8 cellular contexts compared by ENCODE assay signal in the genomic region with DNA sequence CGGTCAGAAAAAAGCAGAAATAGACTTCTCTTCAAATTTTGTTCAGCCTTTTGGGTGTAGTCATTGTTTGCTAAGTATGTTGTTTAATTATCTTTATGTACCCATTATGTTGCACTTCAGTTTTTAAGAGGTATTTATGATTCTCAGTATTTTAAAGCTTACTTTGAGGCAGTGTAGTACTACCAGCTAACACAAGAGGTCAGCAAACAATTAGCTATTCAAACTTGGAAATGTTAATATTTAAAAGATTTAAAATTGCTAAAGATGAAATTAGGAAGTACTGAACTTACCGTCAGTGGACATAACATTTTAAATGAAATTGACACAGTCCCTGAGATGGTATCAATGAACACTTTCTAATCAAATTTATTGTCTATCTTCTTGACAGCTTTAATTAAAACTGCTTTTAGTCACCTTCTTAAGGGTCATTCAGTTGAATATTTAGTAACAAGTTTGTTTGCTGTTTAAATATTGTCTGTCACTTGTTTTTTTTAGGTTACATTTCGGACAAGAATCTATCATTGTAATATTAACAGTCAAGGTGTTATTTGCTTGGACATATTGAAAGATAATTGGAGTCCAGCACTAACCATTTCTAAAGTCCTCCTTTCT. TPM values are rescaled to one million over a fixed set of nuclear protein-coding genes. Genes with fewer than 3 reads are reported as not detected.
DNase-seq lines count a peak whose midpoint lies in the region; ATAC-seq, FAIRE-seq and TF ChIP-seq lines count a peak whose summit lies in the region.

No MANE protein-coding gene starts in this region.

- peaks cover 0 to 48% (median 0%) of the 10 kb centered on the region in 9 donors for H3K36me3 ChIP-seq in heart right ventricle
- peaks cover 4 to 7% (median 7%) of the 10 kb centered on the region in 3 donors for H3K36me3 ChIP-seq in tibial artery

- intact Hi-C loops in heart right ventricle (cut with DNase I): loop anchor here in 2 of 10 donors (10.0 kb wide), 2 partner anchors 96 to 346 kb away; no protein-coding TSS in a partner anchor
- intact Hi-C loops in tibial artery (cut with DNase I; ENCODE audit: low total_unique reads): loop anchor here (10.0 kb wide), 1 partner anchor 796 kb away; no protein-coding TSS in a partner anchor

- H3K4me2 ChIP-seq in H9 (ENCODE audit: insufficient read depth, insufficient read length, low read length): no peak overlapping the region

- DNase-seq in Caki2 (ENCODE audit: low read depth) (peak; percentile 13), H9 (no peak), heart right ventricle (no peak), tibial artery (no peak), NCI-H774 (lab: John Stamatoyannopoulos, UW) (no peak)

- no peak overlapping the region for H3K4me3 ChIP-seq in heart right ventricle
- no peak overlapping the region for H3K4me3 ChIP-seq in tibial artery

- no peak overlapping the region for H3K27ac Mint-ChIP-seq in H9

- WGBS in H9 (ENCODE audit: extremely low coverage, insufficient read length, low lambda C conversion rate): no CpG with 5 or more reads among the region's 3 CpGs
- 59% methylated on average over 3 of the region's 3 CpGs for WGBS in heart right ventricle, 2 donors

- no peak overlapping the region for H3K4ac ChIP-seq in H9 (ENCODE audit: low read depth, low read length)

- no peak overlapping the region for H2BK15ac ChIP-seq in H9 (ENCODE audit: low read depth, low read length)

- in situ Hi-C loops in Caki2 (cut with HindIII; ENCODE audit: low pct_unique_long_range_greater_than_20kb, low sequenced_read_pairs): no loop called here

- H2AK5ac ChIP-seq in H9 (ENCODE audit: insufficient read length, low read length): no peak overlapping the region

- no peaks in the 10 kb centered on the region for H4K20me1 ChIP-seq in H9 (ENCODE audit: control insufficient read depth, insufficient read depth, insufficient read length)

- no peak overlapping the region for H4K8ac ChIP-seq in H9 (replicated peaks; ENCODE audit: insufficient read length, low read depth, low read length)

- no peak overlapping the region for H4K5ac ChIP-seq in H9 (ENCODE audit: insufficient read length, low read depth, low read length)

- H3K27me3 ChIP-seq in H9 (ENCODE audit: insufficient read depth, low read length) (no peaks in the 10 kb centered on the region), heart right ventricle (no peaks in the 10 kb centered on the region), tibial artery (no peaks in the 10 kb centered on the region)

- H3K9me3 Mint-ChIP-seq in H9: no peaks in the 10 kb centered on the region

- H3K18ac ChIP-seq in H9 (ENCODE audit: insufficient read length, low read depth, low read length): no peak overlapping the region

- H3K9me3 ChIP-seq in H9 (ENCODE audit: control insufficient read depth, low read depth, low read length): no peaks in the 10 kb centered on the region
- no peaks in the 10 kb centered on the region for H3K9me3 ChIP-seq in heart right ventricle
- H3K9me3 ChIP-seq in tibial artery: no peaks in the 10 kb centered on the region

- no peaks in the 10 kb centered on the region for H3K27me3 Mint-ChIP-seq in H9 (ENCODE audit: low read depth)

- FAIRE-seq in TTC549 (lab: Jason Lieb, UNC): peak; percentile 77

- H2AFZ ChIP-seq in H9 (ENCODE audit: low read length): no peak overlapping the region

- H3K23ac ChIP-seq in H9 (ENCODE audit: insufficient read length, low read depth, low read length): no peak overlapping the region

- H4K91ac ChIP-seq in H9 (ENCODE audit: insufficient read length, low read depth, low read length): no peak overlapping the region

- no peak overlapping the region for H3K14ac ChIP-seq in H9 (ENCODE audit: insufficient read depth, low read length)

- no peak overlapping the region for H2BK12ac ChIP-seq in H9 (ENCODE audit: insufficient read length, low read depth, low read length)

- H2BK20ac ChIP-seq in H9 (ENCODE audit: low read depth, low read length, poor library complexity, severe bottlenecking): no peak overlapping the region

- no peak overlapping the region for H3K56ac ChIP-seq in H9 (ENCODE audit: insufficient read length, low read depth, low read length)

- H3K79me1 ChIP-seq in H9 (ENCODE audit: insufficient read depth, low read depth, low read length, poor library complexity, severe bottlenecking): no peaks in the 10 kb centered on the region

- no peak overlapping the region for H3K4me3 Mint-ChIP-seq in H9

- peak; percentile 89 for TF ChIP-seq CTCF in H9 (conservative IDR thresholded peaks at IDR 0.05)
- peak; percentile 65 to 89 (median 83) for TF ChIP-seq CTCF in heart right ventricle (IDR thresholded peaks at IDR 0.05)
- peak; percentile 82 to 90 for TF ChIP-seq CTCF in tibial artery (IDR thresholded peaks at IDR 0.05)

- no peak overlapping the region for H3K9ac ChIP-seq in H9 (ENCODE audit: extremely low read depth, insufficient read length, low read length)

- no peak overlapping the region for H2BK5ac ChIP-seq in H9 (ENCODE audit: insufficient read length, low read length)

- no peaks in the 10 kb centered on the region for H3K79me2 ChIP-seq in H9 (ENCODE audit: insufficient read depth, low read length)

- peaks cover 4 to 17% (median 6%) of the 10 kb centered on the region in 3 experiments; a peak in 4 of 7 replicates for H3K36me3 Mint-ChIP-seq in H9 (ENCODE audit: insufficient read depth in 1 of 3, low read depth in 3 of 3)

- no peak overlapping the region for H3K27ac ChIP-seq in H9 (ENCODE audit: insufficient read length, low read depth, low read length)
- H3K27ac ChIP-seq in heart right ventricle: no peak overlapping the region
- no peak overlapping the region for H3K27ac ChIP-seq in tibial artery

- no peak overlapping the region for H2BK120ac ChIP-seq in H9 (ENCODE audit: low read depth, low read length, poor library complexity, severe bottlenecking)

- H3K4me1 ChIP-seq in H9 (ENCODE audit: insufficient read depth, low read length): no peaks in the 10 kb centered on the region; the same call in 1 of the 2 replicates
- H3K4me1 ChIP-seq in heart right ventricle: peaks cover 0 to 25% (median 14%) of the 10 kb centered on the region in 9 donors
- no peaks in the 10 kb centered on the region for H3K4me1 ChIP-seq in tibial artery

- no peaks in the 10 kb centered on the region for H3K23me2 ChIP-seq in H9 (ENCODE audit: insufficient read length, low read depth, low read length, poor library complexity, severe bottlenecking)

- ATAC-seq in heart right ventricle: peak in 3 of 8 donors; percentile 27 to 44 (median 39)
- ATAC-seq in HG03342 (IDR thresholded peaks at IDR 0.05; ENCODE audit: unreplicated experiment): no peak
- no peak for ATAC-seq in GM18502 (IDR thresholded peaks at IDR 0.05; ENCODE audit: poor library complexity, unreplicated experiment)

- no peak overlapping the region for H3T11ph ChIP-seq in H9 (ENCODE audit: low read length)

- H3K4me1 Mint-ChIP-seq in H9: peaks cover 14% of the 10 kb centered on the region in 2 experiments

RNA-seq across cellular contexts. Expression of a gene that starts 28.1 kb away (rescaled TPM):
- 11.4 and 14.3 TPM in 2 replicates for total RNA-seq in Caki2 (2014; rRNA removed; shearing (Covaris generic); ENCODE audit: low replicate concordance)
- total RNA-seq in H9 (2021) (6.1 and 6.2 TPM in 2 replicates), heart right ventricle (10 to 100 TPM; 15.2 to 24.2 (median 20.3) TPM)
- 10 to 100 TPM in 1 of 2 donors, 1 to 10 TPM in 1; 9.4 to 12.0 TPM for polyA plus RNA-seq in heart right ventricle

RNA-seq across cellular contexts. Expression of a gene that starts 28.2 kb away (rescaled TPM):
- total RNA-seq in Caki2 (2014; rRNA removed; shearing (Covaris generic); ENCODE audit: low replicate concordance): 3,923 and 4,358 TPM in 2 replicates
- 2,794 and 2,865 TPM in 2 replicates for total RNA-seq in H9 (2021)
- 1,000 to 10,000 TPM in 2 of 10 donors, 100 to 1,000 TPM in 8; 869 to 1,215 (median 928) TPM for total RNA-seq in heart right ventricle
- 1,000 to 10,000 TPM; 1,101 to 3,225 TPM for polyA plus RNA-seq in heart right ventricle

RNA-seq across cellular contexts. Expression of a gene that starts 56.4 kb away (rescaled TPM):
- 3.7 and 9.3 TPM in 2 replicates for total RNA-seq in Caki2 (2014; rRNA removed; shearing (Covaris generic); ENCODE audit: low replicate concordance)
- total RNA-seq in H9 (2021): 24.0 and 24.9 TPM in 2 replicates
- total RNA-seq in heart right ventricle: 10 to 100 TPM; 12.4 to 54.7 (median 36.2) TPM
- 1 to 10 TPM; 2.8 to 8.3 TPM for polyA plus RNA-seq in heart right ventricle
